In genomic region chr5:40605295-40605958, GRCh38 we compare ENCODE assay signal across 14 cellular contexts.
A peak's percentile ranks its signal among the peaks of the same experiment; 100 is the strongest.
DNase-seq lines count a peak whose midpoint lies in the region; ATAC-seq, FAIRE-seq and TF ChIP-seq lines count a peak whose summit lies in the region.
"Had no signal": no experiment of that assay in that cellular context is flagged by ENCODE, and none has a peak within 500 bp of the region (broad histone marks: within the 10 kb centered on the region; RNA-seq: fewer than 3 reads in every experiment).

No MANE protein-coding gene starts in this region.

- intact Hi-C loops in prostate gland (cut with DNase I) (no loop called here), heart left ventricle (cut with DNase I) (no loop called here)

- H3K27ac ChIP-seq in prostate gland (no peak overlapping the region), heart left ventricle (peak overlapping the region in 3 of 12 donors; percentile 5 to 70 (median 13))
- H3K27ac ChIP-seq: GM23248, SJSA1 had no signal

- no peaks in the 10 kb centered on the region for H3K27me3 ChIP-seq in prostate gland (replicated peaks; ENCODE audit: insufficient read depth)
- H3K27me3 ChIP-seq in heart left ventricle, result no peaks in the 10 kb centered on the region
- H3K27me3 ChIP-seq: BE2C, SJSA1 had no signal

- TF ChIP-seq CTCF in AG10803 (conservative IDR thresholded peaks at IDR 0.05; ENCODE audit: low read length) (no peak), epithelial cell of esophagus (IDR thresholded peaks at IDR 0.05; ENCODE audit: insufficient read depth, low read depth, low read length, missing control alignments) (no peak), prostate gland (IDR thresholded peaks at IDR 0.05) (no peak), heart left ventricle (IDR thresholded peaks at IDR 0.05) (no peak)

- H3K4me3 ChIP-seq in AG10803 (ENCODE audit: low read length) (no peak overlapping the region), epithelial cell of esophagus (ENCODE audit: low read length) (no peak overlapping the region), prostate gland (no peak overlapping the region), heart left ventricle (peak overlapping the region in 1 of 12 donors; percentile 16)
- H3K4me3 ChIP-seq: GM23248, SJSA1 had no signal

- peak; percentile 29 for DNase-seq in AG10803 (ENCODE audit: low read depth)
- DNase-seq in RPMI8226, result peak; percentile 82
- peak; percentile 63 for DNase-seq in epithelial cell of esophagus (ENCODE audit: low read depth)
- DNase-seq in prostate gland (ENCODE audit: low spot score), result no peak
- no peak for DNase-seq in GM12892 (ENCODE audit: insufficient read length)
- no peak for DNase-seq in NCI-H1694 (lab: John Stamatoyannopoulos, UW)
- no peak for DNase-seq in heart left ventricle
- DNase-seq: activated effector memory CD4-positive, alpha-beta T cell treated with anti-CD3 and anti-CD28 coated beads, Interleukin-2, amount 50 U/mL, for 16 hours; BE2C; GM23248; left cardiac atrium; NCI-H1694 treated with DMSO at 0.1 percent for 48 hours had no signal

- H3K4me1 ChIP-seq in prostate gland (replicated peaks) (no peaks in the 10 kb centered on the region), heart left ventricle (peaks cover 0 to 20% (median 6%) of the 10 kb centered on the region in 12 donors)
- H3K4me1 ChIP-seq: BE2C had no signal

- 68% methylated on average over 4 of the region's 4 CpGs for WGBS in prostate gland
- WGBS in heart left ventricle, 4 donors, result 89 to 93% (median 93%) methylated on average over 4 of the region's 4 CpGs

- no peaks in the 10 kb centered on the region for H3K36me3 ChIP-seq in prostate gland
- no peaks in the 10 kb centered on the region for H3K36me3 ChIP-seq in heart left ventricle
- H3K36me3 ChIP-seq: BE2C, SJSA1 had no signal

- H3K9me3 ChIP-seq in prostate gland (no peaks in the 10 kb centered on the region), heart left ventricle (no peaks in the 10 kb centered on the region)
- H3K9me3 ChIP-seq: BE2C, SJSA1 had no signal

- TF ChIP-seq POLR2A in prostate gland (IDR thresholded peaks at IDR 0.05) (no peak), GM12892 (IDR thresholded peaks at IDR 0.05; ENCODE audit: low read depth, low read length) (no peak), heart left ventricle (IDR thresholded peaks at IDR 0.05) (no peak)

- FAIRE-seq in GM12892 (lab: Jason Lieb, UNC), result no peak

- ATAC-seq in HG03378 (IDR thresholded peaks at IDR 0.05; ENCODE audit: unreplicated experiment), result peak; percentile 49
- ATAC-seq in heart left ventricle, result no peak

Comparison
In these comparisons a context has a peak if more than half of its experiments do, and no peak if none do; other contexts are left out.
1. DNase-seq: peak in AG10803 (single experiment), RPMI8226 (single experiment) and epithelial cell of esophagus (single experiment); none in prostate gland (single experiment), GM12892 (single experiment), NCI-H1694 (single experiment) and heart left ventricle (0 of 5).